ENCODE assay signal across 13 cellular contexts in the genomic region with DNA sequence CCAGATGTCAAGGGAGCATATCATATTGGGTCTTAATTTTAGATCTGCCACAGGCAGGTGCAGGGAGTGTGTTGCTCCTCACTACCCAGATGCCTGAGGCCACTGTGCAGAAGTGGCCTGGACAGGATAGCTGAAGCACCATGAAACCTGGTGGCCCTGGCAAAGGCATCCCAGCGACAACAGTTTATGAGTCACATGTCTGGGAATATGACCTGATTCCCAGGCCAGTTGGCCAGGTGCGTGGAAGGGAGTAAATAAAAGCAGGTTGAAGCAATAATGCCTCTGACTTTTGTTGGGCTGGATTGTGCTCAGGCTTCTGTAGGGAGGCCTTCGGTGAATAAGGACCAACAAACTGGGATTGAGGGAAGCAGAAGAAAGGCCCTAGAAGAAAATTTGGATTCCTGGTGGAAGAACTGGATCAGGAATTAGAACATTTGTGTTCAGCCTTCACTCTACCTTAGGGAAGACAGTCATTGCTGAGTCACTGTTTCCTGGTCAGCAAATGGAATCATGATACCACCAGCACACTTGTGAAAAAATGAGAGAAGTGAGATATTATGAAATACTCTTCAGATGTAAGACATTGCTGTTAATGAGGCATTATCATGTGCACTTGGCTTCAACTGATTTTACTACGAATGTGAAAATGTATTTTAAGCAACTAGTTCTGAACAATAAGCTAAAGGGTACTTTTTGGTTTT.
A peak's percentile ranks its signal among the peaks of the same experiment; 100 is the strongest.
DNase-seq lines count a peak whose midpoint lies in the region; ATAC-seq and TF ChIP-seq lines count a peak whose summit lies in the region.
"Had no signal": no experiment of that assay in that cellular context is flagged by ENCODE, and none has a peak within 500 bp of the region (broad histone marks: within the 10 kb centered on the region; RNA-seq: fewer than 3 reads in every experiment).

No MANE protein-coding gene starts in this region.

- no peak overlapping the region for H3K9ac ChIP-seq in HCT116 (ENCODE audit: low read length)
- H3K9ac ChIP-seq: BLaER1 had no signal

- H3K9me2 ChIP-seq in HCT116 (ENCODE audit: insufficient read depth): no peaks in the 10 kb centered on the region

- H3K4me3 ChIP-seq in HCT116 (replicated peaks in 1 of 2; ENCODE audit: low read depth in 1 of 2, low read length in 2 of 2) (no peak overlapping the region), gastroesophageal sphincter (no peak overlapping the region), HAP-1 (no peak overlapping the region)
- H3K4me3 ChIP-seq: BLaER1 had no signal

- peaks cover 3 to 19% of the 10 kb centered on the region in 2 experiments; a peak in 3 of 4 replicates for H3K4me1 ChIP-seq in HCT116 (ENCODE audit: control insufficient read depth in 1 of 2, insufficient read depth in 2 of 2, low read length in 2 of 2)
- H3K4me1 ChIP-seq in gastroesophageal sphincter: no peaks in the 10 kb centered on the region
- H3K4me1 ChIP-seq in HAP-1: no peaks in the 10 kb centered on the region
- H3K4me1 ChIP-seq: BLaER1 had no signal

- TF ChIP-seq RAD21 in HCT116 (IDR thresholded peaks at IDR 0.05; ENCODE audit: low read depth): no peak

- intact Hi-C loops in HCT116 (cut with micrococcal nuclease): no loop called here

- POLR2A ChIA-PET in HCT116 (lab: Charles Lee): interaction anchor here (0.9 kb wide), 1 partner anchor 13 kb away, joined by 3 read pairs; no protein-coding TSS in a partner anchor

- TF ChIP-seq POLR2A in HCT116 (IDR thresholded peaks at IDR 0.05; ENCODE audit: borderline replicate concordance, extremely low read depth, insufficient read depth, insufficient read length) (no peak), gastroesophageal sphincter (IDR thresholded peaks at IDR 0.05) (no peak)

- CTCF ChIA-PET in HCT116 (lab: Charles Lee): no interaction called here

- no TSS peak for BruUV-seq in HCT116 (replicated peaks; lab: Mats Ljungman, UMichigan)

- no peak for TF ChIP-seq CTCF in HCT116 (IDR thresholded peaks at IDR 0.05 in 2 of 3, conservative IDR thresholded peaks at IDR 0.05 in 1 of 3; ENCODE audit: borderline replicate concordance in 1 of 3, insufficient read depth in 1 of 3, low read depth in 2 of 3, low read length in 2 of 3)
- TF ChIP-seq CTCF in gastroesophageal sphincter (IDR thresholded peaks at IDR 0.05): no peak

- DNase-seq in A172 (ENCODE audit: low spot score) (peak; percentile 39), HCT116 (ENCODE audit: low read depth, low spot score) (no peak), SHP77 (lab: John Stamatoyannopoulos, UW) (peak; percentile 68 to 69), HAP-1 (ENCODE audit: low spot score in 2 of 2) (no peak), NCI-H748 treated with DMSO at 0.1 percent for 48 hours (lab: John Stamatoyannopoulos, UW) (no peak), HK-2 (ENCODE audit: unreplicated experiment) (no peak), COR-L47 (lab: John Stamatoyannopoulos, UW) (no peak)
- DNase-seq: activated CD8-positive, alpha-beta T cell treated with anti-CD3 and anti-CD28 coated beads, Interleukin-2, amount 10 ng/mL, durations not matched to agents 7 days and 5 days; amygdala; midbrain; stimulated activated naive CD8-positive, alpha-beta T cell treated with anti-CD3 and anti-CD28 coated beads, Interleukin-15, amount 100 ng/mL, for 72 hours had no signal

- H3K27me3 ChIP-seq in HCT116 (ENCODE audit: insufficient read depth, low read length): no peaks in the 10 kb centered on the region
- H3K27me3 ChIP-seq in gastroesophageal sphincter: no peaks in the 10 kb centered on the region
- H3K27me3 ChIP-seq in HAP-1 (ENCODE audit: low read depth): no peaks in the 10 kb centered on the region
- H3K27me3 ChIP-seq: BLaER1 had no signal

- TF ChIP-seq EP300 in gastroesophageal sphincter (IDR thresholded peaks at IDR 0.05): no peak

- H2AFZ ChIP-seq in HCT116 (ENCODE audit: low read depth, low read length, poor library complexity, severe bottlenecking): peak overlapping the region; percentile 77

- in situ Hi-C loops in HAP-1 (cut with MboI; ENCODE audit: low sequenced_read_pairs): no loop called here

- H3K79me2 ChIP-seq in HCT116 (ENCODE audit: insufficient read depth, low read length): no peaks in the 10 kb centered on the region

- no peaks in the 10 kb centered on the region for H4K20me1 ChIP-seq in HCT116 (ENCODE audit: insufficient read depth)
- H4K20me1 ChIP-seq: BLaER1 had no signal

- H3K27ac ChIP-seq in HCT116 (ENCODE audit: low read depth, low read length) (no peak overlapping the region), gastroesophageal sphincter (no peak overlapping the region)
- H3K27ac ChIP-seq: BLaER1 had no signal

- H3K36me3 ChIP-seq in HCT116 (ENCODE audit: control insufficient read depth in 1 of 2, insufficient read depth in 2 of 2, low read length in 2 of 2) (no peaks in the 10 kb centered on the region), gastroesophageal sphincter (no peaks in the 10 kb centered on the region), HAP-1 (replicated peaks) (no peaks in the 10 kb centered on the region)
- H3K36me3 ChIP-seq: BLaER1 had no signal

- peak overlapping the region; percentile 43 for H3K4me2 ChIP-seq in HCT116 (ENCODE audit: low read length)
- H3K4me2 ChIP-seq: BLaER1 had no signal

- peak; percentile 66 for ATAC-seq in HCT116
- ATAC-seq in gastroesophageal sphincter: peak; percentile 58
- ATAC-seq: activated CD8-positive, alpha-beta T cell treated with anti-CD3 and anti-CD28 coated beads, Interleukin-2, amount 10 ng/mL, durations not matched to agents 7 days and 5 days had no signal

- 80 to 92% methylated on average over 1 to 2 of the region's 4 CpGs for WGBS in gastroesophageal sphincter (ENCODE audit: low coverage in 1 of 2), 2 donors

- RAD21 ChIA-PET in HCT116 (lab: Charles Lee; ENCODE audit: low non-redundant PET in 1 of 2, low total read pairs in 2 of 2, uncharacterized antibody in 2 of 2, unreplicated experiment in 2 of 2): no interaction called here

- H3K9me3 ChIP-seq in HCT116 (ENCODE audit: control insufficient read depth in 1 of 2, insufficient read depth in 1 of 2, low read depth in 1 of 2, low read length in 2 of 2) (no peaks in the 10 kb centered on the region), gastroesophageal sphincter (no peaks in the 10 kb centered on the region), HAP-1 (no peaks in the 10 kb centered on the region)
- H3K9me3 ChIP-seq: BLaER1 had no signal

TF ChIP-seq in HCT116, 20 proteins besides CTCF, POLR2A, EP300 and RAD21:
- TF ChIP-seq EZH2phosphoT487 (IDR thresholded peaks at IDR 0.05; ENCODE audit: borderline replicate concordance): no peak
- TF ChIP-seq, protein P1, sequence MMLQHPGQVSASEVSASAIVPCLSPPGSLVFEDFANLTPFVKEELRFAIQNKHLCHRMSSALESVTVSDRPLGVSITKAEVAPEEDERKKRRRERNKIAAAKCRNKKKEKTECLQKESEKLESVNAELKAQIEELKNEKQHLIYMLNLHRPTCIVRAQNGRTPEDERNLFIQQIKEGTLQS (IDR thresholded peaks at IDR 0.05): no peak
- no peak for TF ChIP-seq YY1 (IDR thresholded peaks at IDR 0.05; ENCODE audit: extremely low read depth, insufficient replicate concordance, low read depth, low read length)
- TF ChIP-seq SP1 (IDR thresholded peaks at IDR 0.05; ENCODE audit: low read depth): peak; percentile 44
- TF ChIP-seq JUND (IDR thresholded peaks at IDR 0.05): peak; percentile 62
- no peak for TF ChIP-seq TCF7L2 (IDR thresholded peaks at IDR 0.05; ENCODE audit: borderline replicate concordance, extremely low read depth, insufficient read depth, insufficient read length)
- TF ChIP-seq CBX3 (IDR thresholded peaks at IDR 0.05; ENCODE audit: low read depth): no peak
- no peak for TF ChIP-seq EGR1 (IDR thresholded peaks at IDR 0.05; ENCODE audit: low read depth)
- TF ChIP-seq SRF (IDR thresholded peaks at IDR 0.05; ENCODE audit: low read depth): no peak
- peak; percentile 84 for TF ChIP-seq FOSL1 (IDR thresholded peaks at IDR 0.05; ENCODE audit: low read depth)
- TF ChIP-seq ZFX (IDR thresholded peaks at IDR 0.05): no peak
- peak; percentile 75 for TF ChIP-seq CEBPB (IDR thresholded peaks at IDR 0.05; ENCODE audit: low read depth)

Comparison
In these comparisons a context has a peak if more than half of its experiments do, and no peak if none do; other contexts are left out.
1. DNase-seq: peak in A172 (single experiment) and SHP77 (2 of 2); none in HCT116 (single experiment), HAP-1 (0 of 2), NCI-H748 treated with DMSO at 0.1 percent for 48 hours (single experiment), HK-2 (single experiment) and COR-L47 (single experiment).